ENCODE assay signal across 9 cellular contexts in the genomic region with DNA sequence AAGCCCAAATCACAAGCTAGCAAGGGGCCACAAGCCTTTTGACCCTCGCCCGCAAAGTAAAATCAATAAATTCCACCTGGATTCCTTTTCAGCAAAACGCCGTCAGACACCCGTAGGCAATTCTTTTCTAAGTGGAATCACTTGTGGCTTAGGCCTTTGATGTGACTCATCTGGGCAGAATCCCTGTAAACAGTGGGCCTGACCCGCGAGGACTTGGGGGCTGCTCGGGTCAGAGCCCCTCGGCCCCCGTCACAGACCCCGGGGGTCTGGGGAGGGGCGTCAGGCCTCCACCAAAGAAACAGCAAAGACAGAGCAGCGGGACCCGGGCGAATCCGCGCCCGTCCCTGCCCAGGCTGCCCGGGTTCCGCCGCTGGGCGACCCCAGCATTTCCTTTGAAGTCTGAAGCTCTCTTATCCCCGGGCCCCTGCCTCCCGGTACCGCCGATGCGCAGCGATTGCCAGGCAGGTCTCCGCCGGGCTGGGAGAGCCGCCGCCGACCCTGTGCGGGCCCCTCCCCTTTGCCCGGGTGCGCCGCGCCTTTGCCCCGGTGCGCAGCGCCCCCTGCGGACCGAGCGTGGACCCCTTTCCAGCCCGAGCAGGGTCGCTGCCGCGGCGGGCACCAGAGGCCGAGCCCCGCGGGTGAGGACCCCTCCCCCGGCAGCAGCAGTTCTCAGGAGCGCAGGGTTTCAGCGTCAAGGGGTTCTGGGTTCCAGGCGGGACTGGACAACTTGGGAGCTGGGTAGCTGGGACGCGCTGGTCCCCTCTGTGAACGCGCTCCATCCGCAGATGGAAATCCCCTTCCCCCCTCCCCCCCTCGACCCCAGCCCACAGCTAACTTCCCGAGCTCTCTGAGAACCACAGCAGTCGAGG.
DNase-seq lines count a peak whose midpoint lies in the region; ATAC-seq and TF ChIP-seq lines count a peak whose summit lies in the region.
"Had no signal": no experiment of that assay in that cellular context is flagged by ENCODE, and none has a peak within 500 bp of the region (broad histone marks: within the 10 kb centered on the region; RNA-seq: fewer than 3 reads in every experiment).

No MANE protein-coding gene starts in this region.

- POLR2A ChIA-PET in naive thymus-derived CD8-positive, alpha-beta T cell (lab: Charles Lee), result interaction anchor here (0.8 to 1.7 kb wide), 5 partner anchors 10 to 82 kb away, joined by 3 to 9 read pairs (median 4); no protein-coding TSS in a partner anchor

- H3K27ac ChIP-seq in colonic mucosa, result no peak overlapping the region
- H3K27ac ChIP-seq: KMS-11 had no signal

- peaks cover 10 to 19% (median 16%) of the 10 kb centered on the region in 4 donors for H3K4me1 Mint-ChIP-seq in naive thymus-derived CD8-positive, alpha-beta T cell
- peaks cover 31% of the 10 kb centered on the region for H3K4me1 Mint-ChIP-seq in type B pancreatic cell (ENCODE audit: unreplicated experiment)

- TF ChIP-seq CTCF in GM13976 (IDR thresholded peaks at IDR 0.05; ENCODE audit: borderline replicate concordance, control extremely low read depth, extremely low read depth, insufficient read depth, missing control alignments) (no peak), colonic mucosa (IDR thresholded peaks at IDR 0.05) (peak; percentile 26), type B pancreatic cell (conservative IDR thresholded peaks at IDR 0.05) (peak; percentile 81)

- H3K27me3 Mint-ChIP-seq in naive thymus-derived CD8-positive, alpha-beta T cell, result peaks cover 5 to 25% (median 19%) of the 10 kb centered on the region in 5 donors
- peaks cover 6% of the 10 kb centered on the region for H3K27me3 Mint-ChIP-seq in type B pancreatic cell

- H3K27ac Mint-ChIP-seq in naive thymus-derived CD8-positive, alpha-beta T cell, result peak overlapping the region in 1 of 10 donors; percentile 50
- peak overlapping the region; percentile 42 for H3K27ac Mint-ChIP-seq in type B pancreatic cell

- H3K9me3 Mint-ChIP-seq in naive thymus-derived CD8-positive, alpha-beta T cell, result no peaks in the 10 kb centered on the region
- peaks cover 4% of the 10 kb centered on the region for H3K9me3 Mint-ChIP-seq in type B pancreatic cell

- no peaks in the 10 kb centered on the region for H3K4me1 ChIP-seq in colonic mucosa

- no peaks in the 10 kb centered on the region for H3K36me3 Mint-ChIP-seq in naive thymus-derived CD8-positive, alpha-beta T cell
- H3K36me3 Mint-ChIP-seq in type B pancreatic cell, result no peaks in the 10 kb centered on the region

- H3K4me3 Mint-ChIP-seq in naive thymus-derived CD8-positive, alpha-beta T cell, result peak overlapping the region; percentile 42 to 76 (median 62)
- H3K4me3 Mint-ChIP-seq in type B pancreatic cell, result peak overlapping the region; percentile 82

- intact Hi-C loops in colonic mucosa (cut with DNase I), result no loop called here

- H3K4me3 ChIP-seq in colonic mucosa, result no peak overlapping the region

- H3K36me3 ChIP-seq in colonic mucosa, result no peaks in the 10 kb centered on the region

- ATAC-seq in naive thymus-derived CD8-positive, alpha-beta T cell, result peak; percentile 87 to 89
- no peak for ATAC-seq in HG02840 (IDR thresholded peaks at IDR 0.05; ENCODE audit: low FRiP score, unreplicated experiment)
- no peak for ATAC-seq in HG03469 (IDR thresholded peaks at IDR 0.05; ENCODE audit: unreplicated experiment)

- in situ Hi-C loops in GM13976 (cut with MboI; ENCODE audit: low sequenced_read_pairs, unreplicated experiment), result no loop called here

- no peak overlapping the region for H3K9ac ChIP-seq in colonic mucosa (ENCODE audit: low read depth in 2 of 2, low read length in 2 of 2)
- H3K9ac ChIP-seq: KMS-11 had no signal

- H3K9me3 ChIP-seq in colonic mucosa, result no peaks in the 10 kb centered on the region

- DNase-seq in GM13976 (ENCODE audit: low spot score) (peak; percentile 51), T-helper 1 cell (peak in 4 of 5 donors; percentile 15 to 33 (median 19)), colonic mucosa (no peak), type B pancreatic cell (ENCODE audit: extremely low spot score, unreplicated experiment) (peak; percentile 83), T1000 (lab: John Stamatoyannopoulos, UW) (no peak)
- DNase-seq in naive thymus-derived CD8-positive, alpha-beta T cell, result peak; percentile 32 to 74 (median 58)

- peaks cover 5% of the 10 kb centered on the region for H3K27me3 ChIP-seq in colonic mucosa

Comparison
In these comparisons a context has a peak if more than half of its experiments do, and no peak if none do; other contexts are left out.
1. DNase-seq: peak in GM13976 (single experiment), T-helper 1 cell (4 of 5), naive thymus-derived CD8-positive, alpha-beta T cell (10 of 10) and type B pancreatic cell (single experiment); none in colonic mucosa (single experiment) and T1000 (single experiment).
2. ATAC-seq: peak in naive thymus-derived CD8-positive, alpha-beta T cell (2 of 2); none in HG02840 (single experiment) and HG03469 (single experiment).